Comparison of ENCODE assay signal across 8 cellular contexts in genomic region chr19:18385675-18386542, GRCh38. TPM values are rescaled to one million over a fixed set of nuclear protein-coding genes. Genes with fewer than 3 reads are reported as not detected.
DNase-seq lines count a peak whose midpoint lies in the region; ATAC-seq and TF ChIP-seq lines count a peak whose summit lies in the region.

GDF15 (plus strand) TSS chr19:18386158; CDS start chr19:18386190, 32 bp downstream.

- no peaks in the 10 kb centered on the region for H3K9me3 Mint-ChIP-seq in HFFc6
- no peaks in the 10 kb centered on the region for H3K9me3 Mint-ChIP-seq in activated T-helper 17 cell treated with anti-CD3 and anti-CD28 coated beads, Interleukin-2, amount 50 U/mL, for 72 hours

- peak within 1 kb of the TSS; percentile 91 for H3K4me3 Mint-ChIP-seq in HFFc6
- H3K4me3 Mint-ChIP-seq in activated T-helper 17 cell treated with anti-CD3 and anti-CD28 coated beads, Interleukin-2, amount 50 U/mL, for 72 hours: no peak within 1 kb of the TSS

- H3K27me3 Mint-ChIP-seq in HFFc6 (ENCODE audit: insufficient read depth): peaks cover 3% of the 10 kb centered on the region
- peaks cover 14% of the 10 kb centered on the region for H3K27me3 Mint-ChIP-seq in activated T-helper 17 cell treated with anti-CD3 and anti-CD28 coated beads, Interleukin-2, amount 50 U/mL, for 72 hours

- peaks cover 9% of the 10 kb centered on the region; the same call in 1 of the 2 replicates for H3K36me3 Mint-ChIP-seq in HFFc6 (ENCODE audit: low read depth)
- no peaks in the 10 kb centered on the region for H3K36me3 Mint-ChIP-seq in activated T-helper 17 cell treated with anti-CD3 and anti-CD28 coated beads, Interleukin-2, amount 50 U/mL, for 72 hours (ENCODE audit: low read depth)

- H3K4me1 Mint-ChIP-seq in HFFc6 (ENCODE audit: low read depth): peaks cover 22% of the 10 kb centered on the region
- no peaks in the 10 kb centered on the region for H3K4me1 Mint-ChIP-seq in activated T-helper 17 cell treated with anti-CD3 and anti-CD28 coated beads, Interleukin-2, amount 50 U/mL, for 72 hours

- DNase-seq in COLO829 (ENCODE audit: low spot score) (peak; percentile 96), HFFc6 (peak; percentile 83), fibroblast of mammary gland (ENCODE audit: low read depth) (peak; percentile 84)
- DNase-seq in central memory CD4-positive, alpha-beta T cell: no peak

- no peaks in the 10 kb centered on the region for H3K27me3 ChIP-seq in neuron (ENCODE audit: insufficient read depth, low read length)

- peaks cover 6% of the 10 kb centered on the region for H3K4me1 ChIP-seq in neuron (ENCODE audit: insufficient read depth, low read length)

- TF ChIP-seq CTCF in HFFc6 (IDR thresholded peaks at IDR 0.05) (peak; percentile 85), VCaP (conservative IDR thresholded peaks at IDR 0.05) (peak; percentile 77), fibroblast of mammary gland (conservative IDR thresholded peaks at IDR 0.05; ENCODE audit: control insufficient read depth, insufficient read depth, low read depth, low read length) (peak; percentile 50)

- peak within 1 kb of the TSS; percentile 51 for H3K27ac ChIP-seq in VCaP

- no peak for ATAC-seq in activated T-helper 17 cell treated with anti-CD3 and anti-CD28 coated beads, Interleukin-2, amount 50 U/mL, for 72 hours (replicated peaks)
- ATAC-seq in HG03571 (IDR thresholded peaks at IDR 0.05; ENCODE audit: unreplicated experiment): no peak

- peak within 1 kb of the TSS; percentile 72 for H3K27ac Mint-ChIP-seq in HFFc6
- H3K27ac Mint-ChIP-seq in activated T-helper 17 cell treated with anti-CD3 and anti-CD28 coated beads, Interleukin-2, amount 50 U/mL, for 72 hours: no peak within 1 kb of the TSS

- H3K9me3 ChIP-seq in neuron (ENCODE audit: low read length): no peaks in the 10 kb centered on the region

- H3K4me3 ChIP-seq in fibroblast of mammary gland (ENCODE audit: control insufficient read depth, low read depth, low read length) (peak within 1 kb of the TSS; percentile 67), neuron (ENCODE audit: low read length) (peak within 1 kb of the TSS; percentile 0)

- no peak within 1 kb of the TSS for H2AFZ ChIP-seq in neuron (ENCODE audit: low read depth, low read length)

- H3K36me3 ChIP-seq in neuron (ENCODE audit: insufficient read depth, low read length): no peaks in the 10 kb centered on the region

RNA-seq across cellular contexts. Expression of gene GDF15, which starts in this region (rescaled TPM):
- total RNA-seq in HFFc6 (2021; fragmentation: NEBNext Ultra II Directional; extraction: Animal tissue kit (Norgen Biotek cat#: 25700)): 10 to 100 TPM; 21.3 to 36.9 (median 24.9) TPM
- under 1 TPM; 0.45 to 0.50 TPM for total RNA-seq in activated T-helper 17 cell treated with anti-CD3 and anti-CD28 coated beads, Interleukin-2, amount 50 U/mL, for 72 hours

Comparison
In these comparisons a context has a peak if more than half of its experiments do, and no peak if none do; other contexts are left out.
1. RNA of gene GDF15 (total RNA-seq): 21.3 to 36.9 TPM in HFFc6; 0.45 to 0.50 TPM in activated T-helper 17 cell treated with anti-CD3 and anti-CD28 coated beads, Interleukin-2, amount 50 U/mL, for 72 hours; every median in the first group is over 10 times any median in the second.
2. Peak in every context shown above with its lines, with median percentiles within 50 percentile points of each other: CTCF ChIP-seq.